ENCODE assay signal across 25 cellular contexts in the genomic region with DNA sequence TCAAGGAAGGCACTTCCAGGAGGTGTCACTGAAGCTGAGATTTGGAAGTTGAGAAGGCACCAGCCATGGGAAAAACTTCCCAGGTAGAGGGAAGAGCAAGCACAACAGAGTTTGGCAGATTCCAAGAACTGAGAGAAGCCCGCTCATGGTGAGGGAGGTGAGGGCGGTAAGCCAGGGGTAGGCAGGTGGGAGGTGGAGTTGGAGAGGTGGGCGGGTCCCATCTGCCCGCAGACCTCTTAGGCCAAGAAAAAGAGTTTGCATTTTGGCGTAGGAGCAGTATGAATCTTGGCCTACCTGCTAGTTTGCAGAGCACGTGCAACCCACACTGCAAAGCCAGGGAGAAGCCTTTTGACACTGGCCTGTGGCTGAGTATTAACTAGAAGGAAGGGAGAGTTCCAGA. TPM values are rescaled to one million over a fixed set of nuclear protein-coding genes. Genes with fewer than 3 reads are reported as not detected.
"Had no signal": no experiment of that assay in that cellular context is flagged by ENCODE, and none has a peak within 500 bp of the region (broad histone marks: within the 10 kb centered on the region; RNA-seq: fewer than 3 reads in every experiment).

No MANE protein-coding gene starts in this region.

- H3K27me3 ChIP-seq: breast epithelium, esophagus muscularis mucosa, gastroesophageal sphincter, heart left ventricle, left lung, right lobe of liver, testis, upper lobe of right lung had no signal

- H3K4me1 Mint-ChIP-seq: activated naive CD8-positive, alpha-beta T cell treated with anti-CD3 and anti-CD28 coated beads for 36 hours; natural killer cell had no signal

- H3K79me2 ChIP-seq: parathyroid adenoma had no signal

- FAIRE-seq: astrocyte, small intestine had no signal

- H3K36me3 ChIP-seq: breast epithelium, esophagus muscularis mucosa, gastroesophageal sphincter, heart left ventricle, left lung, right lobe of liver, upper lobe of right lung had no signal

- H2AFZ ChIP-seq: parathyroid adenoma had no signal

- H3K4me3 ChIP-seq: breast epithelium, coronary artery, esophagus muscularis mucosa, gastroesophageal sphincter, heart left ventricle, left lung, lung, right lobe of liver, testis, upper lobe of right lung had no signal

- DNase-seq: activated CD4-positive, alpha-beta T cell treated with anti-CD3 and anti-CD28 coated beads, Interleukin-2, amount 50 U/mL, for 4 hours; activated naive CD4-positive, alpha-beta T cell treated with Interleukin-2 at 50 U/mL for 16 hours; activated naive CD8-positive, alpha-beta T cell treated with anti-CD3 and anti-CD28 coated beads for 36 hours; activated T-cell treated with anti-CD3 and anti-CD28 coated beads, Interleukin-2, amount 50 U/mL, for 48 hours; heart left ventricle; left lung; natural killer cell; right lobe of liver; small intestine; stimulated activated CD4-positive, alpha-beta T cell treated with anti-CD3 and anti-CD28 coated beads, Interleukin-15, amount 100 ng/mL, for 24 hours; stimulated activated CD8-positive, alpha-beta memory T cell treated with anti-CD3 and anti-CD28 coated beads, Interleukin-4, amount 100 ng/mL, for 48 hours; stimulated activated naive CD4-positive, alpha-beta T cell; T-helper 1 cell; testis; upper lobe of right lung had no signal

- H3K4me3 Mint-ChIP-seq: activated naive CD8-positive, alpha-beta T cell treated with anti-CD3 and anti-CD28 coated beads for 36 hours; mesothelial cell of epicardium; natural killer cell had no signal

- H3K36me3 Mint-ChIP-seq: activated naive CD8-positive, alpha-beta T cell treated with anti-CD3 and anti-CD28 coated beads for 36 hours; mesothelial cell of epicardium; natural killer cell had no signal

- H3K9me3 Mint-ChIP-seq: natural killer cell had no signal

- H3K9me3 ChIP-seq: breast epithelium, esophagus muscularis mucosa, gastroesophageal sphincter, left lung, right lobe of liver, testis, upper lobe of right lung had no signal

- H3K27me3 Mint-ChIP-seq: activated naive CD8-positive, alpha-beta T cell treated with anti-CD3 and anti-CD28 coated beads for 36 hours had no signal

- H3K27ac Mint-ChIP-seq: activated naive CD8-positive, alpha-beta T cell treated with anti-CD3 and anti-CD28 coated beads for 36 hours; mesothelial cell of epicardium; natural killer cell had no signal

- H3K4me1 ChIP-seq: breast epithelium, esophagus muscularis mucosa, gastroesophageal sphincter, left lung, parathyroid adenoma, right lobe of liver, testis, upper lobe of right lung had no signal

- H3K9ac ChIP-seq: parathyroid adenoma had no signal

- H3K27ac ChIP-seq: breast epithelium, coronary artery, esophagus muscularis mucosa, gastroesophageal sphincter, heart left ventricle, left lung, parathyroid adenoma, right lobe of liver, testis, upper lobe of right lung had no signal

RNA-seq across cellular contexts. Expression of a gene that starts 18.8 kb away (rescaled TPM):
- total RNA-seq: activated CD8-positive, alpha-beta memory T cell treated with anti-CD3 and anti-CD28 coated beads for 36 hours; activated naive CD8-positive, alpha-beta T cell treated with anti-CD3 and anti-CD28 coated beads for 36 hours; esophagus muscularis mucosa; pulmonary artery endothelial cell; right lobe of liver; upper lobe of right lung had no signal
- polyA plus RNA-seq: heart left ventricle, small intestine had no signal
